ENCODE assay signal across 1 cellular context in the genomic region with DNA sequence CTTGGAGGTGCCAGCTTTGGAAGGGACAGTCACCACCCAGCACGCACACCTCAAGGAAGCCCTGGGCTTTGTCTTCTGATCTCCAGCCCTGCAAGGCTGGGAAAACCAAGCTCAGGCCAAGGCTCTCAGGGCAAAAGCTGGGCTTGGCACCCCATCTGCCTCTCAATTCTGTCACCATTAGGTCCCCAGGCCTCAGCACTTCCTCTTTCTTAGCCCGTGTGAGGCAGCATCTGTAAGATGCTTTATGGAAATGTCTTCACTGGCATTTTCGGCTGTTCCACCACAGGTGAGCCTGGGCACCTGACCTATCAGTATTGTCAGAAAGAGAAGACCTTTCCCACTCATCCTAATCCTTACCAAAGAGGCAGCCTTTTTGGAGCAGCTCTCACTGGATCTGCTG.
TF ChIP-seq lines count a peak whose summit lies in the region.

No MANE protein-coding gene starts in this region.

TF ChIP-seq in GM12878, 131 proteins besides CTCF, POLR2A, EP300 and RAD21:
- peak; percentile 87 for TF ChIP-seq SPI1 (IDR thresholded peaks at IDR 0.05; ENCODE audit: borderline replicate concordance, insufficient read depth, low read depth, low read length)
- TF ChIP-seq, protein P1, sequence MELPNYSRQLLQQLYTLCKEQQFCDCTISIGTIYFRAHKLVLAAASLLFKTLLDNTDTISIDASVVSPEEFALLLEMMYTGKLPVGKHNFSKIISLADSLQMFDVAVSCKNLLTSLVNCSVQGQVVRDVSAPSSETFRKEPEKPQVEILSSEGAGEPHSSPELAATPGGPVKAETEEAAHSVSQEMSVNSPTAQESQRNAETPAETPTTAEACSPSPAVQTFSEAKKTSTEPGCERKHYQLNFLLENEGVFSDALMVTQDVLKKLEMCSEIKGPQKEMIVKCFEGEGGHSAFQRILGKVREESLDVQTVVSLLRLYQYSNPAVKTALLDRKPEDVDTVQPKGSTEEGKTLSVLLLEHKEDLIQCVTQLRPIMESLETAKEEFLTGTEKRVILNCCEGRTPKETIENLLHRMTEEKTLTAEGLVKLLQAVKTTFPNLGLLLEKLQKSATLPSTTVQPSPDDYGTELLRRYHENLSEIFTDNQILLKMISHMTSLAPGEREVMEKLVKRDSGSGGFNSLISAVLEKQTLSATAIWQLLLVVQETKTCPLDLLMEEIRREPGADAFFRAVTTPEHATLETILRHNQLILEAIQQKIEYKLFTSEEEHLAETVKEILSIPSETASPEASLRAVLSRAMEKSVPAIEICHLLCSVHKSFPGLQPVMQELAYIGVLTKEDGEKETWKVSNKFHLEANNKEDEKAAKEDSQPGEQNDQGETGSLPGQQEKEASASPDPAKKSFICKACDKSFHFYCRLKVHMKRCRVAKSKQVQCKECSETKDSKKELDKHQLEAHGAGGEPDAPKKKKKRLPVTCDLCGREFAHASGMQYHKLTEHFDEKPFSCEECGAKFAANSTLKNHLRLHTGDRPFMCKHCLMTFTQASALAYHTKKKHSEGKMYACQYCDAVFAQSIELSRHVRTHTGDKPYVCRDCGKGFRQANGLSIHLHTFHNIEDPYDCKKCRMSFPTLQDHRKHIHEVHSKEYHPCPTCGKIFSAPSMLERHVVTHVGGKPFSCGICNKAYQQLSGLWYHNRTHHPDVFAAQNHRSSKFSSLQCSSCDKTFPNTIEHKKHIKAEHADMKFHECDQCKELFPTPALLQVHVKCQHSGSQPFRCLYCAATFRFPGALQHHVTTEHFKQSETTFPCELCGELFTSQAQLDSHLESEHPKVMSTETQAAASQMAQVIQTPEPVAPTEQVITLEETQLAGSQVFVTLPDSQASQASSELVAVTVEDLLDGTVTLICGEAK (IDR thresholded peaks at IDR 0.05; ENCODE audit: borderline replicate concordance), result no peak
- no peak for TF ChIP-seq TARDBP (IDR thresholded peaks at IDR 0.05; ENCODE audit: borderline replicate concordance)
- no peak for TF ChIP-seq FOXK2 (IDR thresholded peaks at IDR 0.05)
